ENCODE assay signal across 17 cellular contexts in the genomic region with DNA sequence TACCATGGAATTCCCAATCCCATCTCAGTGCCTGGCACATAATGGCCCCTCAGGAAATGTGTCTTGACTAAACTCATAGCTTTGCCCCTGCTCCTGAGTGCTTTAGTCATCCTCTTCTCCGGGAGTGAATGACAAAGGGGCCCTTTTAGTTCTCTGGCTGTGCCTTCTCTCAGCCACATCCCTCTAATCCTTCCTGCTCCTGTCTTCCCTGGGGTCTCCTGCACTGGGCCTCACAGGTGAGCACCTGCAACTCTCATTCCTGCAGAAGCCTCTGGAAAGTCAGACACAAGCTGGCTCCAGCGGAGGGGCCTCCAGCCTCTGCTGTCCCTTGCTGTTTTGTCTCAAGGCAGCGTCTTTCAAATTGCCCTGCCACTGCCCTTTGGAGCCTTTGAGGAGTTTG. TPM values are rescaled to one million over a fixed set of nuclear protein-coding genes. Genes with fewer than 3 reads are reported as not detected.
"Had no signal": no experiment of that assay in that cellular context is flagged by ENCODE, and none has a peak within 500 bp of the region (broad histone marks: within the 10 kb centered on the region; RNA-seq: fewer than 3 reads in every experiment).

No MANE protein-coding gene starts in this region.

- H3K27ac ChIP-seq: left lung had no signal

- H3K36me3 Mint-ChIP-seq: natural killer cell treated with Interleukin-12 subunit alpha and Interleukin-12 subunit beta and Interleukin-15 and Interleukin-18, amount 100 ng/mL, for 72 hours had no signal

- H3K27ac Mint-ChIP-seq: activated CD4-positive, alpha-beta T cell treated with anti-CD3 and anti-CD28 coated beads for 36 hours; activated CD8-positive, alpha-beta T cell treated with anti-CD3 and anti-CD28 coated beads, Interleukin-2, amount 10 ng/mL, durations not matched to agents 7 days and 5 days; activated T-helper 2 cell treated with anti-CD3 and anti-CD28 coated beads, Interferon-gamma antibody, Interleukin-2, Interleukin-4, amounts not matched to agents 10 μg/mL and 5 μg/mL and 100 μg/mL, durations not matched to agents 14 hours and 24 hours and 36 hours; stimulated activated naive CD8-positive, alpha-beta T cell treated with anti-CD3 and anti-CD28 coated beads, Interleukin-15, Interleukin-2, amounts not matched to agents 100 ng/mL and 50 ng/mL, for 24 hours; T-helper 2 cell treated with Interferon-gamma antibody and Interleukin-4, amounts not matched to agents 5 μg/mL and 100 μg/mL, for 36 hours had no signal

- H3K9me3 ChIP-seq: left lung had no signal

- H3K36me3 ChIP-seq: left lung had no signal

- H3K4me3 Mint-ChIP-seq: activated CD4-positive, alpha-beta T cell treated with anti-CD3 and anti-CD28 coated beads for 36 hours; activated CD8-positive, alpha-beta T cell treated with anti-CD3 and anti-CD28 coated beads, Interleukin-2, amount 10 ng/mL, durations not matched to agents 7 days and 5 days; central memory CD8-positive, alpha-beta T cell; stimulated activated naive CD8-positive, alpha-beta T cell treated with anti-CD3 and anti-CD28 coated beads, Interleukin-15, Interleukin-2, amounts not matched to agents 100 ng/mL and 50 ng/mL, for 24 hours; T-helper 2 cell treated with Interferon-gamma antibody and Interleukin-4, amounts not matched to agents 5 μg/mL and 100 μg/mL, for 36 hours had no signal

- H3K4me3 ChIP-seq: left lung had no signal

- DNase-seq: activated CD4-positive, alpha-beta T cell treated with anti-CD3 and anti-CD28 coated beads for 36 hours; activated CD8-positive, alpha-beta T cell treated with anti-CD3 and anti-CD28 coated beads, Interleukin-2, amount 10 ng/mL, durations not matched to agents 7 days and 5 days; activated naive CD4-positive, alpha-beta T cell treated with anti-CD3 and anti-CD28 coated beads, Interleukin-2, amount 50 U/mL, for 16 hours; glutamatergic neuron; stimulated activated CD4-positive, alpha-beta T cell treated with anti-CD3 and anti-CD28 coated beads, Interleukin-12 subunit alpha, Interleukin-12 subunit beta, amount 100 ng/mL, for 4 hours; SW 1271 had no signal

- H3K4me1 Mint-ChIP-seq: central memory CD8-positive, alpha-beta T cell had no signal

- ATAC-seq: activated CD4-positive, alpha-beta T cell treated with anti-CD3 and anti-CD28 coated beads for 36 hours; activated CD8-positive, alpha-beta T cell treated with anti-CD3 and anti-CD28 coated beads, Interleukin-2, amount 10 ng/mL, durations not matched to agents 7 days and 5 days had no signal

- H3K9me3 Mint-ChIP-seq: activated T-helper 2 cell treated with anti-CD3 and anti-CD28 coated beads, Interferon-gamma antibody, Interleukin-2, Interleukin-4, amounts not matched to agents 10 μg/mL and 5 μg/mL and 100 μg/mL, durations not matched to agents 14 hours and 24 hours and 36 hours; central memory CD8-positive, alpha-beta T cell; natural killer cell treated with Interleukin-12 subunit alpha and Interleukin-12 subunit beta and Interleukin-15 and Interleukin-18, amount 100 ng/mL, for 72 hours; stimulated activated naive CD8-positive, alpha-beta T cell treated with anti-CD3 and anti-CD28 coated beads, Interleukin-15, Interleukin-2, amounts not matched to agents 100 ng/mL and 50 ng/mL, for 24 hours; T-helper 2 cell treated with Interferon-gamma antibody and Interleukin-4, amounts not matched to agents 5 μg/mL and 100 μg/mL, for 36 hours had no signal

RNA-seq across cellular contexts. Expression of a gene that starts 14.0 kb away (rescaled TPM):
- total RNA-seq: activated CD4-positive, alpha-beta T cell treated with anti-CD3 and anti-CD28 coated beads for 36 hours; activated CD8-positive, alpha-beta T cell treated with anti-CD3 and anti-CD28 coated beads, Interleukin-2, amount 10 ng/mL, durations not matched to agents 7 days and 5 days; activated T-helper 2 cell treated with anti-CD3 and anti-CD28 coated beads, Interferon-gamma antibody, Interleukin-2, Interleukin-4, amounts not matched to agents 10 μg/mL and 5 μg/mL and 100 μg/mL, durations not matched to agents 14 hours and 24 hours and 36 hours; left lung; osteoblast; temporal lobe; ureter had no signal
- polyA plus RNA-seq: esophagus, keratinocyte had no signal
